12 cellular contexts compared by ENCODE assay signal in the genomic region with DNA sequence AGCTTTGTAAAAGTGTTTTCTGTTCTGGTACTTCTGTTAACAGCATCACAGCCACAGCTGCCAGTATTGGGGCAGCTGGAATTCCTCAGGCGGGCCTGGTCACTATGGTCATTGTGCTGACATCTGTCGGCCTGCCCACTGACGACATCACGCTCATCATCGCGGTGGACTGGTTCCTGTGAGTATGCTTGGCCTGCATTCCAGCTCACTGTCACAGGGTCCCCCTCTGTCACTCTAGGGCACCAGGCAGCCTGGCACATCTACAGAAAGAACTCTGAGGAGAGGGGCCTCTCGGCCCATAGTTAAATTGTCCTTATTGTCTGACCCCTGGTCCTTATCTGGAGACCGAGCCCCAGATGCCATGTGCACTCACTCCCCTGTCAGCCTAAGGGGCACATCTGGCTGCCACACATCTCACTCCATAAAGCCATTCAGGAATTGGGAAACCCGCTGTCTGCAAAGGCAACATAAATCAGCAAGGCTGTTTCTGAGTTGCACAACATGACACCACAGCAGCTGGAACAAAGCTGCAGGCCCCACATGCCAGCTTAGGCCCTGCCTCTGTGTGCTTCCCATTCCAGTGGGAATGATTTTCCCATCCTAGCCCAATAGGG.
DNase-seq lines count a peak whose midpoint lies in the region; ATAC-seq and TF ChIP-seq lines count a peak whose summit lies in the region.
"Had no signal": no experiment of that assay in that cellular context is flagged by ENCODE, and none has a peak within 500 bp of the region (broad histone marks: within the 10 kb centered on the region; RNA-seq: fewer than 3 reads in every experiment).

No MANE protein-coding gene starts in this region.

- no peak overlapping the region for H3K4me3 ChIP-seq in breast epithelium
- H3K4me3 ChIP-seq: pancreas had no signal

- TF ChIP-seq POLR2A in breast epithelium (IDR thresholded peaks at IDR 0.05): no peak

- no peaks in the 10 kb centered on the region for H3K9me3 ChIP-seq in breast epithelium
- H3K9me3 ChIP-seq: pancreas had no signal

- intact Hi-C loops in MCF 10A (cut with micrococcal nuclease): no loop called here
- intact Hi-C loops in breast epithelium (cut with DNase I; ENCODE audit: low total_unique reads): no loop called here

- no peak overlapping the region for H3K27ac Mint-ChIP-seq in MCF 10A (ENCODE audit: low read depth, unreplicated experiment)
- H3K27ac Mint-ChIP-seq in mesothelial cell of epicardium: peak overlapping the region; percentile 9

- H3K36me3 ChIP-seq in breast epithelium: no peaks in the 10 kb centered on the region
- H3K36me3 ChIP-seq: pancreas had no signal

- DNase-seq in MCF 10A (ENCODE audit: unreplicated experiment) (peak; percentile 48), breast epithelium (ENCODE audit: low spot score in 2 of 2) (no peak), epidermal melanocyte (ENCODE audit: insufficient read length, low spot score) (peak; percentile 61), mesothelial cell of epicardium (ENCODE audit: low spot score in 2 of 2, unreplicated experiment in 2 of 2) (no peak), GM19238 (ENCODE audit: insufficient read length, low spot score) (no peak), DMS79 treated with DMSO at 0.1 percent for 48 hours (lab: John Stamatoyannopoulos, UW) (no peak)
- DNase-seq: H7, NCI-H82, pancreas, T1000 had no signal

- no peak overlapping the region for H3K27ac ChIP-seq in breast epithelium
- H3K27ac ChIP-seq: pancreas had no signal

- no peak for ATAC-seq in GM19328 (IDR thresholded peaks at IDR 0.05; ENCODE audit: unreplicated experiment)
- ATAC-seq in HG03342 (IDR thresholded peaks at IDR 0.05; ENCODE audit: unreplicated experiment): no peak

- H3K36me3 Mint-ChIP-seq in MCF 10A (ENCODE audit: insufficient read depth, unreplicated experiment) (no peaks in the 10 kb centered on the region), mesothelial cell of epicardium (peaks cover 38% of the 10 kb centered on the region)

- H3K4me3 Mint-ChIP-seq in MCF 10A (ENCODE audit: unreplicated experiment) (no peak overlapping the region), mesothelial cell of epicardium (no peak overlapping the region)

- H3K9me3 Mint-ChIP-seq in MCF 10A (ENCODE audit: unreplicated experiment) (no peaks in the 10 kb centered on the region), mesothelial cell of epicardium (no peaks in the 10 kb centered on the region)

- H3K27me3 ChIP-seq in breast epithelium: no peaks in the 10 kb centered on the region
- H3K27me3 ChIP-seq: pancreas had no signal

- no peaks in the 10 kb centered on the region for H3K27me3 Mint-ChIP-seq in MCF 10A (ENCODE audit: insufficient read depth, unreplicated experiment)
- no peaks in the 10 kb centered on the region for H3K27me3 Mint-ChIP-seq in mesothelial cell of epicardium (ENCODE audit: low read depth)

- BruUV-seq in MCF 10A (replicated peaks; lab: Mats Ljungman, UMichigan): no TSS peak

- H3K4me1 ChIP-seq in breast epithelium: no peaks in the 10 kb centered on the region
- H3K4me1 ChIP-seq: pancreas had no signal

- CTCF ChIA-PET in MCF 10A (lab: Yijun Ruan, JAX): interaction anchor here (0.9 to 3.0 kb wide), 4 partner anchors 12 to 269 kb away, joined by 3 to 15 read pairs (median 4); no protein-coding TSS in a partner anchor

- POLR2A ChIA-PET in MCF 10A (lab: Yijun Ruan, JAX): interaction anchor here (1.4 kb wide), 1 partner anchor 77 kb away, joined by 3 read pairs; no protein-coding TSS in a partner anchor

- TF ChIP-seq CTCF in MCF 10A (IDR thresholded peaks at IDR 0.05; ENCODE audit: unreplicated experiment) (no peak), breast epithelium (IDR thresholded peaks at IDR 0.05) (no peak), mesothelial cell of epicardium (IDR thresholded peaks at IDR 0.05; ENCODE audit: unreplicated experiment) (no peak)

- no peaks in the 10 kb centered on the region for H3K4me1 Mint-ChIP-seq in MCF 10A (ENCODE audit: insufficient read depth, unreplicated experiment)
- H3K4me1 Mint-ChIP-seq in mesothelial cell of epicardium: no peaks in the 10 kb centered on the region

Comparison
In these comparisons a context has a peak if more than half of its experiments do, and no peak if none do; other contexts are left out.
1. DNase-seq: peak in MCF 10A (single experiment) and epidermal melanocyte (single experiment); none in breast epithelium (0 of 2), mesothelial cell of epicardium (0 of 2), GM19238 (single experiment) and DMS79 treated with DMSO at 0.1 percent for 48 hours (single experiment).